Comparison of ENCODE assay signal across 5 cellular contexts in genomic region chr5:68099327-68099726, GRCh38.
"Had no signal": no experiment of that assay in that cellular context is flagged by ENCODE, and none has a peak within 500 bp of the region (broad histone marks: within the 10 kb centered on the region; RNA-seq: fewer than 3 reads in every experiment).

No MANE protein-coding gene starts in this region.

- H3K4me3 Mint-ChIP-seq: IgD-negative memory B cell had no signal

- DNase-seq: IMR-90, KBM-7 had no signal

- H3K4me1 Mint-ChIP-seq: IgD-negative memory B cell had no signal

- H3K27ac Mint-ChIP-seq: IgD-negative memory B cell had no signal

- H3K4me3 ChIP-seq: K562 had no signal

- H3K27ac ChIP-seq: HL-60 had no signal
